Comparison of ENCODE assay signal across 10 cellular contexts in genomic region chr3:127628426-127628787, GRCh38. TPM values are rescaled to one million over a fixed set of nuclear protein-coding genes. Genes with fewer than 3 reads are reported as not detected.
DNase-seq lines count a peak whose midpoint lies in the region; ATAC-seq and TF ChIP-seq lines count a peak whose summit lies in the region.
"Had no signal": no experiment of that assay in that cellular context is flagged by ENCODE, and none has a peak within 500 bp of the region (broad histone marks: within the 10 kb centered on the region; RNA-seq: fewer than 3 reads in every experiment).

No MANE protein-coding gene starts in this region.

- no peak overlapping the region for H3K9ac ChIP-seq in skeletal muscle satellite cell (ENCODE audit: low read depth, low read length)

- CTCF ChIA-PET in activated CD8-positive, alpha-beta memory T cell treated with anti-CD3 and anti-CD28 coated beads, Interleukin-2, amount 10 ng/mL, durations not matched to agents 7 days and 5 days (lab: Charles Lee): interaction anchor here (1.4 to 2.5 kb wide), 2 partner anchors 38 to 54 kb away, joined by 4 to 10 read pairs; partner anchors contain the start of gene TPRA1
- CTCF ChIA-PET in activated CD4-positive, alpha-beta memory T cell treated with anti-CD3 and anti-CD28 coated beads, Interleukin-2, amount 10 ng/mL, durations not matched to agents 7 days and 5 days (lab: Charles Lee): interaction anchor here (0.9 to 2.2 kb wide), 2 partner anchors 9 to 53 kb away, joined by 5 to 6 read pairs; no protein-coding TSS in a partner anchor
- CTCF ChIA-PET in A673 (lab: Charles Lee): no interaction called here

- DNase-seq in activated CD8-positive, alpha-beta memory T cell treated with anti-CD3 and anti-CD28 coated beads, Interleukin-2, amount 10 ng/mL, durations not matched to agents 7 days and 5 days: no peak
- no peak for DNase-seq in activated CD8-positive, alpha-beta memory T cell treated with anti-CD3 and anti-CD28 coated beads, Interleukin-2, amount 50 U/mL, for 48 hours
- no peak for DNase-seq in activated CD4-positive, alpha-beta memory T cell treated with anti-CD3 and anti-CD28 coated beads, Interleukin-2, amount 10 ng/mL, durations not matched to agents 7 days and 5 days
- DNase-seq in glutamatergic neuron (no peak), GM13976 (ENCODE audit: low spot score) (no peak), A673 (ENCODE audit: low spot score) (no peak), iPS-NIHi7 (ENCODE audit: extremely low spot score) (no peak)
- DNase-seq: OCI-M1 had no signal

- H3K4me2 ChIP-seq in skeletal muscle satellite cell (ENCODE audit: low read length): peak overlapping the region; percentile 89

- intact Hi-C loops in A673 (cut with micrococcal nuclease; ENCODE audit: unreplicated experiment): no loop called here

- peak overlapping the region; percentile 65 for H3K4me3 Mint-ChIP-seq in activated CD8-positive, alpha-beta memory T cell treated with anti-CD3 and anti-CD28 coated beads, Interleukin-2, amount 10 ng/mL, durations not matched to agents 7 days and 5 days
- peak overlapping the region; percentile 66 for H3K4me3 Mint-ChIP-seq in activated CD4-positive, alpha-beta memory T cell treated with anti-CD3 and anti-CD28 coated beads, Interleukin-2, amount 10 ng/mL, durations not matched to agents 7 days and 5 days
- peak overlapping the region; percentile 81 for H3K4me3 Mint-ChIP-seq in glutamatergic neuron (ENCODE audit: unreplicated experiment)

- TF ChIP-seq CTCF in glutamatergic neuron (IDR thresholded peaks at IDR 0.05; ENCODE audit: partially characterized antibody, unreplicated experiment) (no peak), GM13976 (IDR thresholded peaks at IDR 0.05; ENCODE audit: borderline replicate concordance, control extremely low read depth, extremely low read depth, insufficient read depth, missing control alignments) (no peak), A673 (conservative IDR thresholded peaks at IDR 0.05; ENCODE audit: low read depth, low read length) (no peak)

- peaks cover 8% of the 10 kb centered on the region for H3K4me1 ChIP-seq in skeletal muscle satellite cell (ENCODE audit: control insufficient read depth, insufficient read depth, low read length)
- peaks cover 7% of the 10 kb centered on the region for H3K4me1 ChIP-seq in A673 (ENCODE audit: insufficient read depth, low read length, poor library complexity, severe bottlenecking)

- BruUV-seq in A673 (replicated peaks; lab: Mats Ljungman, UMichigan): no TSS peak

- no peak overlapping the region for H3K27ac ChIP-seq in A673 (ENCODE audit: low read depth, low read length, poor library complexity, severe bottlenecking)
- H3K27ac ChIP-seq: vagina had no signal

- no peak for ATAC-seq in activated CD8-positive, alpha-beta memory T cell treated with anti-CD3 and anti-CD28 coated beads, Interleukin-2, amount 10 ng/mL, durations not matched to agents 7 days and 5 days

- H3K4me1 Mint-ChIP-seq in activated CD8-positive, alpha-beta memory T cell treated with anti-CD3 and anti-CD28 coated beads, Interleukin-2, amount 10 ng/mL, durations not matched to agents 7 days and 5 days: peaks cover 33% of the 10 kb centered on the region
- H3K4me1 Mint-ChIP-seq in activated CD4-positive, alpha-beta memory T cell treated with anti-CD3 and anti-CD28 coated beads, Interleukin-2, amount 10 ng/mL, durations not matched to agents 7 days and 5 days: peaks cover 25% of the 10 kb centered on the region
- peaks cover 25% of the 10 kb centered on the region for H3K4me1 Mint-ChIP-seq in glutamatergic neuron (ENCODE audit: low read depth, unreplicated experiment)

- H3K9me3 ChIP-seq in skeletal muscle satellite cell (replicated peaks; ENCODE audit: low read length) (no peaks in the 10 kb centered on the region), A673 (ENCODE audit: low read depth, low read length, poor library complexity, severe bottlenecking) (no peaks in the 10 kb centered on the region)
- H3K9me3 ChIP-seq: vagina had no signal

- H3K27me3 ChIP-seq in skeletal muscle satellite cell (ENCODE audit: control insufficient read depth, insufficient read depth, low read length) (peaks cover 52% of the 10 kb centered on the region), A673 (replicated peaks; ENCODE audit: insufficient read depth, low read depth, low read length, poor library complexity) (peaks cover 10% of the 10 kb centered on the region)
- H3K27me3 ChIP-seq: vagina had no signal

- no peaks in the 10 kb centered on the region for H3K9me3 Mint-ChIP-seq in activated CD8-positive, alpha-beta memory T cell treated with anti-CD3 and anti-CD28 coated beads, Interleukin-2, amount 10 ng/mL, durations not matched to agents 7 days and 5 days (ENCODE audit: low read depth)
- no peaks in the 10 kb centered on the region for H3K9me3 Mint-ChIP-seq in activated CD4-positive, alpha-beta memory T cell treated with anti-CD3 and anti-CD28 coated beads, Interleukin-2, amount 10 ng/mL, durations not matched to agents 7 days and 5 days
- peaks cover 20% of the 10 kb centered on the region for H3K9me3 Mint-ChIP-seq in glutamatergic neuron (ENCODE audit: unreplicated experiment)

- H3K4me3 ChIP-seq in skeletal muscle satellite cell (ENCODE audit: low read length) (peak overlapping the region; percentile 12), A673 (ENCODE audit: low read depth, low read length, poor library complexity, severe bottlenecking) (no peak overlapping the region)

- in situ Hi-C loops in GM13976 (cut with MboI; ENCODE audit: low sequenced_read_pairs, unreplicated experiment): no loop called here

- peaks cover 3% of the 10 kb centered on the region for H3K36me3 Mint-ChIP-seq in activated CD8-positive, alpha-beta memory T cell treated with anti-CD3 and anti-CD28 coated beads, Interleukin-2, amount 10 ng/mL, durations not matched to agents 7 days and 5 days
- peaks cover 6% of the 10 kb centered on the region for H3K36me3 Mint-ChIP-seq in activated CD4-positive, alpha-beta memory T cell treated with anti-CD3 and anti-CD28 coated beads, Interleukin-2, amount 10 ng/mL, durations not matched to agents 7 days and 5 days (ENCODE audit: low read depth)
- H3K36me3 Mint-ChIP-seq in glutamatergic neuron (ENCODE audit: unreplicated experiment): peaks cover 3% of the 10 kb centered on the region

- H3K27ac Mint-ChIP-seq in activated CD8-positive, alpha-beta memory T cell treated with anti-CD3 and anti-CD28 coated beads, Interleukin-2, amount 10 ng/mL, durations not matched to agents 7 days and 5 days: no peak overlapping the region
- H3K27ac Mint-ChIP-seq in activated CD4-positive, alpha-beta memory T cell treated with anti-CD3 and anti-CD28 coated beads, Interleukin-2, amount 10 ng/mL, durations not matched to agents 7 days and 5 days: no peak overlapping the region
- peak overlapping the region; percentile 73 for H3K27ac Mint-ChIP-seq in glutamatergic neuron (ENCODE audit: unreplicated experiment)

- H3K36me3 ChIP-seq in skeletal muscle satellite cell (ENCODE audit: insufficient read depth, low read length) (no peaks in the 10 kb centered on the region), A673 (ENCODE audit: insufficient read depth, low read length, poor library complexity, severe bottlenecking) (no peaks in the 10 kb centered on the region)
- H3K36me3 ChIP-seq: vagina had no signal

- H3K27me3 Mint-ChIP-seq in activated CD8-positive, alpha-beta memory T cell treated with anti-CD3 and anti-CD28 coated beads, Interleukin-2, amount 10 ng/mL, durations not matched to agents 7 days and 5 days: peaks cover 49% of the 10 kb centered on the region
- H3K27me3 Mint-ChIP-seq in activated CD4-positive, alpha-beta memory T cell treated with anti-CD3 and anti-CD28 coated beads, Interleukin-2, amount 10 ng/mL, durations not matched to agents 7 days and 5 days: peaks cover 54% of the 10 kb centered on the region
- H3K27me3 Mint-ChIP-seq in glutamatergic neuron (ENCODE audit: unreplicated experiment): peaks cover 16% of the 10 kb centered on the region

- POLR2A ChIA-PET in activated CD4-positive, alpha-beta memory T cell treated with anti-CD3 and anti-CD28 coated beads, Interleukin-2, amount 10 ng/mL, durations not matched to agents 7 days and 5 days (lab: Charles Lee): interaction anchor here (3.0 kb wide), 1 partner anchor 30 kb away, joined by 17 read pairs; the partner anchor contains the start of gene MCM2
- POLR2A ChIA-PET in A673 (lab: Charles Lee; ENCODE audit: low non-redundant PET): no interaction called here

RNA-seq across cellular contexts. Expression of gene PODXL2, which starts 0.6 kb away (rescaled TPM):
- total RNA-seq in activated CD8-positive, alpha-beta memory T cell treated with anti-CD3 and anti-CD28 coated beads, Interleukin-2, amount 10 ng/mL, durations not matched to agents 7 days and 5 days: 1 to 10 TPM; 1.4 to 2.2 TPM
- 1 to 10 TPM in 1 of 2 experiments, under 1 TPM in 1; 0.95 to 1.1 TPM for total RNA-seq in activated CD4-positive, alpha-beta memory T cell treated with anti-CD3 and anti-CD28 coated beads, Interleukin-2, amount 10 ng/mL, durations not matched to agents 7 days and 5 days
- total RNA-seq in glutamatergic neuron (ENCODE audit: unreplicated experiment) (139 TPM), A673 (2021) (26.6 and 35.9 TPM in 2 replicates)
- total RNA-seq in skeletal muscle satellite cell (2012; rRNA removed): 1.3 and 2.3 TPM in 2 replicates

RNA-seq across cellular contexts. Expression of gene MCM2, which starts 30.2 kb away (rescaled TPM):
- 100 to 1,000 TPM; 183 to 227 TPM for total RNA-seq in activated CD8-positive, alpha-beta memory T cell treated with anti-CD3 and anti-CD28 coated beads, Interleukin-2, amount 10 ng/mL, durations not matched to agents 7 days and 5 days
- 100 to 1,000 TPM; 117 to 123 TPM for total RNA-seq in activated CD4-positive, alpha-beta memory T cell treated with anti-CD3 and anti-CD28 coated beads, Interleukin-2, amount 10 ng/mL, durations not matched to agents 7 days and 5 days
- total RNA-seq in glutamatergic neuron (ENCODE audit: unreplicated experiment) (21.3 TPM), A673 (2021) (218 and 225 TPM in 2 replicates)
- 59.0 and 86.9 TPM in 2 replicates for total RNA-seq in skeletal muscle satellite cell (2012; rRNA removed)

RNA-seq across cellular contexts. Expression of gene TPRA1, which starts 37.9 kb away (rescaled TPM):
- total RNA-seq in activated CD8-positive, alpha-beta memory T cell treated with anti-CD3 and anti-CD28 coated beads, Interleukin-2, amount 10 ng/mL, durations not matched to agents 7 days and 5 days: 10 to 100 TPM; 32.8 to 34.5 TPM
- 10 to 100 TPM; 22.6 to 23.3 TPM for total RNA-seq in activated CD4-positive, alpha-beta memory T cell treated with anti-CD3 and anti-CD28 coated beads, Interleukin-2, amount 10 ng/mL, durations not matched to agents 7 days and 5 days
- total RNA-seq in glutamatergic neuron (ENCODE audit: unreplicated experiment) (21.2 TPM), A673 (2021) (20.2 and 21.0 TPM in 2 replicates)
- total RNA-seq in skeletal muscle satellite cell (2012; rRNA removed): 20.8 and 26.4 TPM in 2 replicates

RNA-seq across cellular contexts. Expression of gene ABTB1, which starts 44.3 kb away (rescaled TPM):
- total RNA-seq in activated CD8-positive, alpha-beta memory T cell treated with anti-CD3 and anti-CD28 coated beads, Interleukin-2, amount 10 ng/mL, durations not matched to agents 7 days and 5 days: 10 to 100 TPM; 16.0 to 19.4 TPM
- total RNA-seq in activated CD4-positive, alpha-beta memory T cell treated with anti-CD3 and anti-CD28 coated beads, Interleukin-2, amount 10 ng/mL, durations not matched to agents 7 days and 5 days: 10 to 100 TPM; 34.3 to 38.8 TPM
- total RNA-seq in glutamatergic neuron (ENCODE audit: unreplicated experiment) (35.0 TPM), A673 (2021) (2.6 and 4.1 TPM in 2 replicates)
- total RNA-seq in skeletal muscle satellite cell (2012; rRNA removed): 4.6 and 7.9 TPM in 2 replicates
